ENCODE assay signal across 1 cellular context in genomic region chr10:92328999-92329398, GRCh38.
TF ChIP-seq lines count a peak whose summit lies in the region.

No MANE protein-coding gene starts in this region.

TF ChIP-seq in K562, 482 proteins besides CTCF, POLR2A, EP300 and RAD21:
- peak; percentile 39; the same call in 1 of the 2 replicates for TF ChIP-seq C11orf30 (IDR thresholded peaks at IDR 0.05; ENCODE audit: low read depth)
- TF ChIP-seq NFE2 (IDR thresholded peaks at IDR 0.05; ENCODE audit: low read depth) = 0 out of 2 replicates have a peak, but pooled peaks have one; percentile 35
- 0 out of 2 replicates have a peak, but pooled peaks have one; percentile 15 for TF ChIP-seq MAFG (tag; conservative IDR thresholded peaks at IDR 0.05)
- peak; percentile 55 for TF ChIP-seq ZNF316 (IDR thresholded peaks at IDR 0.05)
- no peak for TF ChIP-seq ZNF12 (CRISPR knock-in tag; IDR thresholded peaks at IDR 0.05)
- peak; percentile 8; the same call in 1 of the 2 replicates for TF ChIP-seq CBFA2T3 (IDR thresholded peaks at IDR 0.05)
- no peak for TF ChIP-seq RFX5 (IDR thresholded peaks at IDR 0.05; ENCODE audit: low read depth, low read length)
- TF ChIP-seq YY1 (IDR thresholded peaks at IDR 0.05; ENCODE audit: borderline replicate concordance in 1 of 3, control insufficient read depth in 1 of 3, extremely low read depth in 1 of 3, insufficient read depth in 3 of 3, insufficient read length in 1 of 3, insufficient replicate concordance in 2 of 3, low read depth in 1 of 3, low read length in 2 of 3) = no peak
- TF ChIP-seq RFX7 (CRISPR knock-in tag; IDR thresholded peaks at IDR 0.05) = no peak
- no peak for TF ChIP-seq MED1 (CRISPR knock-in tag; IDR thresholded peaks at IDR 0.05; ENCODE audit: borderline replicate concordance)
